ENCODE assay signal across 8 cellular contexts in the genomic region with DNA sequence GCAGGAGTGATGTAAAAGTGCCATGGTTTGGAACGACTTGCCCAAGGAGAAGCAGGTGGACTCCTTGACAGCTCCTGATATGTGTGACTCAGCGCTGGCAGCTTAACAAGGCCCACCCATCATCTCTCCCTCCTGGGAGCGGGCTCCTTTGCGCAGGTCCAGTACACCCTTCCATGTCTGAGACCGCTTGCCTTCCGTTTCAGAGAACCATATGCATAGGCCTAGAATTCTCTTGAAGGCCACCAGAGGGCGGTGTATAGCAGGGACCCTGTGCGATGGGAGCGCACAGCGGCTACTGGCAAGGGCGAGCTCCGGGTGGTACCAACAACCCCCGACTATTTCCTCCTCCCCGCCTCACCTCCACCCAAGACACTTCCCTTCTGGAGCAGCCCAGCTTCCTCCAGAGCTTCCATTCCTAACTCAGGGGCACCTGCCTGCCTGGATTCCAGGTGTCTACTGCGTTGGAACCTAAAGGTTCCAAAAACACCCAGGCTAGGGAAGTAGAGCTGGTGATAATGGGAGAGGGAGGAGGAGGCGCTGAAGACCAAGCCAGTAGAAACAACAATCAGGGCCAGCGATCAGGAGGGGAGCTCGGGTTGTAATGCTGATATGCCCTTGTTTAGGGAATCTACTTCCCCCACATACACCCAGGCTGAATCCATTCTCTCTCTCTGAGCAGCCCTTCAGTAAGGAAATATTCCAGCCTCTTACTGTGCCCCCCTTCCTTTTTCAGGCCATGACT. TPM values are rescaled to one million over a fixed set of nuclear protein-coding genes. Genes with fewer than 3 reads are reported as not detected.
DNase-seq lines count a peak whose midpoint lies in the region; ATAC-seq and TF ChIP-seq lines count a peak whose summit lies in the region.

No MANE protein-coding gene starts in this region.

- H3K27ac ChIP-seq in esophagus muscularis mucosa (replicated peaks in 1 of 4), result no peak overlapping the region

- H3K9me3 Mint-ChIP-seq in natural killer cell treated with Interleukin-12 subunit alpha and Interleukin-12 subunit beta and Interleukin-15 and Interleukin-18, amount 100 ng/mL, for 72 hours, result no peaks in the 10 kb centered on the region

- H3K27me3 Mint-ChIP-seq in natural killer cell treated with Interleukin-12 subunit alpha and Interleukin-12 subunit beta and Interleukin-15 and Interleukin-18, amount 100 ng/mL, for 72 hours, result peaks cover 12 to 23% of the 10 kb centered on the region in 2 donors

- peak overlapping the region; percentile 62 for H3K4me3 Mint-ChIP-seq in natural killer cell treated with Interleukin-12 subunit alpha and Interleukin-12 subunit beta and Interleukin-15 and Interleukin-18, amount 100 ng/mL, for 72 hours

- DNase-seq in Caki2 (ENCODE audit: low read depth) (peak; percentile 93), KG1 (lab: John Stamatoyannopoulos, UW) (peak; percentile 46), OCI-M2 (lab: John Stamatoyannopoulos, UW; ENCODE audit: unreplicated experiment) (peak; percentile 63), activated T-cell treated with anti-CD3 and anti-CD28 coated beads for 48 hours (ENCODE audit: low read depth) (peak; percentile 56), esophagus muscularis mucosa (ENCODE audit: extremely low spot score) (no peak)
- peak; percentile 86 for DNase-seq in natural killer cell treated with Interleukin-12 subunit alpha and Interleukin-12 subunit beta and Interleukin-15 and Interleukin-18, amount 100 ng/mL, for 72 hours (ENCODE audit: low spot score)
- DNase-seq in stimulated activated naive CD4-positive, alpha-beta T cell (lab: John Stamatoyannopoulos, UW), result peak; percentile 38 to 79 (median 50)

- WGBS in esophagus muscularis mucosa, result 5% methylated on average over 10 of the region's 18 CpGs

- TF ChIP-seq CTCF in esophagus muscularis mucosa (IDR thresholded peaks at IDR 0.05), result peak; percentile 85 to 98 (median 88)

- TF ChIP-seq POLR2A in esophagus muscularis mucosa (IDR thresholded peaks at IDR 0.05; ENCODE audit: low read depth), result no peak

- H3K27ac Mint-ChIP-seq in natural killer cell treated with Interleukin-12 subunit alpha and Interleukin-12 subunit beta and Interleukin-15 and Interleukin-18, amount 100 ng/mL, for 72 hours, result peak overlapping the region in 1 of 2 donors; percentile 18

- intact Hi-C loops in esophagus muscularis mucosa (cut with DNase I), result loop anchor here (5.0 kb wide), 1 partner anchor 34 kb away; no protein-coding TSS in a partner anchor

- H3K9me3 ChIP-seq in esophagus muscularis mucosa, result no peaks in the 10 kb centered on the region

- in situ Hi-C loops in Caki2 (cut with HindIII; ENCODE audit: low pct_unique_long_range_greater_than_20kb, low sequenced_read_pairs), result no loop called here

- no peaks in the 10 kb centered on the region for H3K36me3 ChIP-seq in esophagus muscularis mucosa

- H3K27me3 ChIP-seq in esophagus muscularis mucosa, result peaks cover 0 to 50% (median 38%) of the 10 kb centered on the region in 4 donors

- peak overlapping the region; percentile 20 to 34 (median 20) for H3K4me3 ChIP-seq in esophagus muscularis mucosa

- peak; percentile 74 for ATAC-seq in GM21619 (IDR thresholded peaks at IDR 0.05; ENCODE audit: unreplicated experiment)
- peak; percentile 92 to 93 for ATAC-seq in natural killer cell treated with Interleukin-12 subunit alpha and Interleukin-12 subunit beta and Interleukin-15 and Interleukin-18, amount 100 ng/mL, for 72 hours

- H3K4me1 Mint-ChIP-seq in natural killer cell treated with Interleukin-12 subunit alpha and Interleukin-12 subunit beta and Interleukin-15 and Interleukin-18, amount 100 ng/mL, for 72 hours (ENCODE audit: low read depth in 2 of 2), result peaks cover 33 to 42% of the 10 kb centered on the region in 2 donors

- peaks cover 42 to 62% (median 57%) of the 10 kb centered on the region in 4 donors for H3K4me1 ChIP-seq in esophagus muscularis mucosa

- H3K36me3 Mint-ChIP-seq in natural killer cell treated with Interleukin-12 subunit alpha and Interleukin-12 subunit beta and Interleukin-15 and Interleukin-18, amount 100 ng/mL, for 72 hours, result no peaks in the 10 kb centered on the region

- TF ChIP-seq EP300 in esophagus muscularis mucosa (IDR thresholded peaks at IDR 0.05), result no peak

RNA-seq across cellular contexts. Expression of a gene that starts 6.2 kb away (rescaled TPM):
- total RNA-seq in Caki2 (2014; rRNA removed; shearing (Covaris generic); ENCODE audit: low replicate concordance), result not detected in 2 replicates
- total RNA-seq in esophagus muscularis mucosa, result 1 to 10 TPM in 3 of 4 donors, under 1 TPM in 1; 0.66 to 3.0 (median 1.9) TPM
- total RNA-seq in natural killer cell treated with Interleukin-12 subunit alpha and Interleukin-12 subunit beta and Interleukin-15 and Interleukin-18, amount 100 ng/mL, for 72 hours, result under 1 TPM; 0.24 to 0.31 TPM

RNA-seq across cellular contexts. Expression of a gene that starts 18.6 kb away (rescaled TPM):
- 0.81 and 4.3 TPM in 2 replicates for total RNA-seq in Caki2 (2014; rRNA removed; shearing (Covaris generic); ENCODE audit: low replicate concordance)
- under 1 TPM in 2 of 4 donors, not detected in 2; 0.40 to 0.97 TPM for total RNA-seq in esophagus muscularis mucosa
- total RNA-seq in natural killer cell treated with Interleukin-12 subunit alpha and Interleukin-12 subunit beta and Interleukin-15 and Interleukin-18, amount 100 ng/mL, for 72 hours, result 10 to 100 TPM; 21.9 to 28.9 TPM

RNA-seq across cellular contexts. Expression of a gene that starts 22.3 kb away (rescaled TPM):
- 9.3 and 66.5 TPM in 2 replicates for total RNA-seq in Caki2 (2014; rRNA removed; shearing (Covaris generic); ENCODE audit: low replicate concordance)
- total RNA-seq in esophagus muscularis mucosa, result 10 to 100 TPM; 24.7 to 54.0 (median 34.3) TPM
- total RNA-seq in natural killer cell treated with Interleukin-12 subunit alpha and Interleukin-12 subunit beta and Interleukin-15 and Interleukin-18, amount 100 ng/mL, for 72 hours, result 10 to 100 TPM; 55.4 to 74.9 TPM

RNA-seq across cellular contexts. Expression of a gene that starts 27.8 kb away (rescaled TPM):
- 10.7 and 15.2 TPM in 2 replicates for total RNA-seq in Caki2 (2014; rRNA removed; shearing (Covaris generic); ENCODE audit: low replicate concordance)
- total RNA-seq in esophagus muscularis mucosa, result 10 to 100 TPM; 47.2 to 85.2 (median 76.2) TPM
- total RNA-seq in natural killer cell treated with Interleukin-12 subunit alpha and Interleukin-12 subunit beta and Interleukin-15 and Interleukin-18, amount 100 ng/mL, for 72 hours, result 100 to 1,000 TPM; 120 to 199 TPM

RNA-seq across cellular contexts. Expression of a gene that starts 42.8 kb away (rescaled TPM):
- 3,617 and 4,414 TPM in 2 replicates for total RNA-seq in Caki2 (2014; rRNA removed; shearing (Covaris generic); ENCODE audit: low replicate concordance)
- total RNA-seq in esophagus muscularis mucosa, result 1,000 to 10,000 TPM in 1 of 4 donors, 100 to 1,000 TPM in 3; 739 to 1,057 (median 846) TPM
- 1,000 to 10,000 TPM; 1,825 to 2,159 TPM for total RNA-seq in natural killer cell treated with Interleukin-12 subunit alpha and Interleukin-12 subunit beta and Interleukin-15 and Interleukin-18, amount 100 ng/mL, for 72 hours
